Comparison of ENCODE assay signal across 1 cellular context in the genomic region with DNA sequence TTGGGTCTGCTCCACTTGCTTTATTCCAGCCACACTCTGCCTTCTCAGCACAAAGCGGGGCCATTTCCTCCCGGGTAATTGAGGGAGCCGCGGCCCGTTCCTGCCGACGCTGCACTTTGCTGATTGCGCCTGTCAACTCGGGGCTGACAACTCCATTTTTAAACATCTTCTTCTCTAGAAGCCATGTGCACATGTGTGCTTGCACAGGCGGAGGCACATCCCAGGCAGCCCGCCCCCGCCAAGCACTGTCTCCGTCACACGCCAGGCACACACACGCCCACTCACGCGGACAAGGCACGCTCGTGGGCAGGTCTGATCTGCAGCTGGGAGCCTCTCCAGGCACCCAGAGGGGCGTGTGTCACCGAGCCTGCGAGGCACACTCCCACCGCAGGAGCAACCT.
TF ChIP-seq lines count a peak whose summit lies in the region.

No MANE protein-coding gene starts in this region.

TF ChIP-seq in A549, 52 proteins besides CTCF, POLR2A, EP300 and RAD21 (continued from another document):
- TF ChIP-seq, protein P1, sequence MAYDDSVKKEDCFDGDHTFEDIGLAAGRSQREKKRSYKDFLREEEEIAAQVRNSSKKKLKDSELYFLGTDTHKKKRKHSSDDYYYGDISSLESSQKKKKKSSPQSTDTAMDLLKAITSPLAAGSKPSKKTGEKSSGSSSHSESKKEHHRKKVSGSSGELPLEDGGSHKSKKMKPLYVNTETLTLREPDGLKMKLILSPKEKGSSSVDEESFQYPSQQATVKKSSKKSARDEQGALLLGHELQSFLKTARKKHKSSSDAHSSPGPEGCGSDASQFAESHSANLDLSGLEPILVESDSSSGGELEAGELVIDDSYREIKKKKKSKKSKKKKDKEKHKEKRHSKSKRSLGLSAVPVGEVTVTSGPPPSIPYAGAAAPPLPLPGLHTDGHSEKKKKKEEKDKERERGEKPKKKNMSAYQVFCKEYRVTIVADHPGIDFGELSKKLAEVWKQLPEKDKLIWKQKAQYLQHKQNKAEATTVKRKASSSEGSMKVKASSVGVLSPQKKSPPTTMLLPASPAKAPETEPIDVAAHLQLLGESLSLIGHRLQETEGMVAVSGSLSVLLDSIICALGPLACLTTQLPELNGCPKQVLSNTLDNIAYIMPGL (CRISPR knock-in tag; IDR thresholded peaks at IDR 0.05; ENCODE audit: borderline replicate concordance) = no peak
